10 cellular contexts compared by ENCODE assay signal in genomic region chr11:7572001-7572712, GRCh38. TPM values are rescaled to one million over a fixed set of nuclear protein-coding genes. Genes with fewer than 3 reads are reported as not detected.
DNase-seq lines count a peak whose midpoint lies in the region; ATAC-seq and TF ChIP-seq lines count a peak whose summit lies in the region.
"Had no signal": no experiment of that assay in that cellular context is flagged by ENCODE, and none has a peak within 500 bp of the region (broad histone marks: within the 10 kb centered on the region; RNA-seq: fewer than 3 reads in every experiment).

No MANE protein-coding gene starts in this region.

- CTCF ChIA-PET in Caco-2 (lab: Charles Lee): interaction anchor here (0.9 to 2.3 kb wide), 19 partner anchors 23 to 474 kb away, joined by 3 to 31 read pairs (median 5); no protein-coding TSS in a partner anchor
- CTCF ChIA-PET in activated naive CD4-positive, alpha-beta T cell treated with anti-CD3 and anti-CD28 coated beads for 36 hours (lab: Charles Lee): interaction anchor here (0.7 to 2.4 kb wide), 11 partner anchors 10 to 123 kb away, joined by 3 to 12 read pairs (median 6); no protein-coding TSS in a partner anchor

- H3K9me3 Mint-ChIP-seq in Caco-2 (ENCODE audit: unreplicated experiment) (no peaks in the 10 kb centered on the region), osteocyte (ENCODE audit: unreplicated experiment) (no peaks in the 10 kb centered on the region)
- peaks cover 2% of the 10 kb centered on the region for H3K9me3 Mint-ChIP-seq in activated naive CD4-positive, alpha-beta T cell treated with anti-CD3 and anti-CD28 coated beads for 36 hours

- peaks cover 7% of the 10 kb centered on the region for H3K36me3 Mint-ChIP-seq in Caco-2 (ENCODE audit: insufficient read depth, unreplicated experiment)
- H3K36me3 Mint-ChIP-seq in osteocyte (ENCODE audit: unreplicated experiment): no peaks in the 10 kb centered on the region
- H3K36me3 Mint-ChIP-seq in activated naive CD4-positive, alpha-beta T cell treated with anti-CD3 and anti-CD28 coated beads for 36 hours (ENCODE audit: low read depth): peaks cover 15% of the 10 kb centered on the region

- peaks cover 56% of the 10 kb centered on the region for H3K4me1 ChIP-seq in Caco-2

- peaks cover 54% of the 10 kb centered on the region for H3K4me1 Mint-ChIP-seq in Caco-2 (ENCODE audit: low read depth, unreplicated experiment)
- peaks cover 55% of the 10 kb centered on the region for H3K4me1 Mint-ChIP-seq in osteocyte (ENCODE audit: unreplicated experiment)
- H3K4me1 Mint-ChIP-seq in activated naive CD4-positive, alpha-beta T cell treated with anti-CD3 and anti-CD28 coated beads for 36 hours (ENCODE audit: low read depth): peaks cover 25% of the 10 kb centered on the region

- BruUV-seq in Caco-2 (replicated peaks; lab: Mats Ljungman, UMichigan): no TSS peak

- no peaks in the 10 kb centered on the region for H3K27me3 ChIP-seq in Caco-2 (replicated peaks; ENCODE audit: control insufficient read depth, insufficient read depth, low read length)
- H3K27me3 ChIP-seq: adrenal gland had no signal

- TF ChIP-seq CTCF in Caco-2 (IDR thresholded peaks at IDR 0.05; ENCODE audit: insufficient read depth in 1 of 2, low read depth in 1 of 2, low read length in 1 of 2, severe bottlenecking in 1 of 2, unreplicated experiment in 1 of 2): peak in 1 of 2 experiments; percentile 29
- no peak for TF ChIP-seq CTCF in osteocyte (IDR thresholded peaks at IDR 0.05)

- DNase-seq in Caco-2 (peak; percentile 57 to 64), NCI-H69 (lab: John Stamatoyannopoulos, UW) (peak; percentile 53), fibroblast of peridontal ligament (ENCODE audit: extremely low read depth) (peak; percentile 33), osteocyte (ENCODE audit: extremely low spot score, unreplicated experiment) (no peak), NCI-H1930 (lab: John Stamatoyannopoulos, UW) (no peak)
- no peak for DNase-seq in activated naive CD4-positive, alpha-beta T cell treated with anti-CD3 and anti-CD28 coated beads for 36 hours
- no peak for DNase-seq in stimulated activated CD8-positive, alpha-beta memory T cell treated with anti-CD3 and anti-CD28 coated beads, Interleukin-4, amount 100 ng/mL, for 48 hours

- H3K27ac Mint-ChIP-seq in Caco-2 (ENCODE audit: unreplicated experiment): peak overlapping the region; percentile 90
- peak overlapping the region; percentile 79 for H3K27ac Mint-ChIP-seq in osteocyte (ENCODE audit: unreplicated experiment)
- H3K27ac Mint-ChIP-seq in activated naive CD4-positive, alpha-beta T cell treated with anti-CD3 and anti-CD28 coated beads for 36 hours: no peak overlapping the region

- POLR2A ChIA-PET in Caco-2 (lab: Charles Lee): interaction anchor here (1.0 to 1.5 kb wide), 2 partner anchors 34 to 40 kb away, joined by 3 to 8 read pairs; no protein-coding TSS in a partner anchor

- H3K36me3 ChIP-seq in Caco-2 (ENCODE audit: control insufficient read depth, insufficient read depth, low read length): 0 out of 2 replicates have a peak, but pooled peaks cover 1% of the 10 kb centered on the region
- H3K36me3 ChIP-seq: adrenal gland had no signal

- peak overlapping the region; percentile 30 for H3K4me3 Mint-ChIP-seq in Caco-2 (ENCODE audit: unreplicated experiment)
- no peak overlapping the region for H3K4me3 Mint-ChIP-seq in osteocyte (ENCODE audit: unreplicated experiment)
- H3K4me3 Mint-ChIP-seq in activated naive CD4-positive, alpha-beta T cell treated with anti-CD3 and anti-CD28 coated beads for 36 hours: no peak overlapping the region

- intact Hi-C loops in Caco-2 (cut with micrococcal nuclease; ENCODE audit: unreplicated experiment): loop anchor here (2.0 kb wide), 1 partner anchor 25 kb away; no protein-coding TSS in a partner anchor
- intact Hi-C loops in activated naive CD4-positive, alpha-beta T cell treated with anti-CD3 and anti-CD28 coated beads for 36 hours (cut with micrococcal nuclease): no loop called here

- no peak overlapping the region for H3K4me3 ChIP-seq in Caco-2 (ENCODE audit: low read depth, low read length)
- H3K4me3 ChIP-seq: adrenal gland; BLaER1 treated with 17β-estradiol and CSF1 and Interleukin-3, amounts not matched to agents 10 nM and 100 nM had no signal

- ATAC-seq in GM21360 (IDR thresholded peaks at IDR 0.05; ENCODE audit: unreplicated experiment): no peak

- H3K27me3 Mint-ChIP-seq in Caco-2 (ENCODE audit: insufficient read depth, unreplicated experiment) (no peaks in the 10 kb centered on the region), osteocyte (ENCODE audit: unreplicated experiment) (no peaks in the 10 kb centered on the region)
- no peaks in the 10 kb centered on the region for H3K27me3 Mint-ChIP-seq in activated naive CD4-positive, alpha-beta T cell treated with anti-CD3 and anti-CD28 coated beads for 36 hours (ENCODE audit: low read depth)

- no peaks in the 10 kb centered on the region for H3K9me3 ChIP-seq in Caco-2
- H3K9me3 ChIP-seq: adrenal gland had no signal

RNA-seq across cellular contexts. Expression of gene PPFIBP2, which starts 58.4 kb away (rescaled TPM):
- total RNA-seq in Caco-2 (2022): 72.5 and 79.8 TPM in 2 replicates
- total RNA-seq in osteocyte: 72.6 and 74.1 TPM in 2 replicates
- total RNA-seq in activated naive CD4-positive, alpha-beta T cell treated with anti-CD3 and anti-CD28 coated beads for 36 hours: 10 to 100 TPM; 22.2 to 26.1 TPM

Comparison
In these comparisons a context has a peak if more than half of its experiments do, and no peak if none do; other contexts are left out.
1. DNase-seq: peak in Caco-2 (2 of 2), NCI-H69 (single experiment) and fibroblast of peridontal ligament (single experiment); none in osteocyte (single experiment), NCI-H1930 (0 of 2), activated naive CD4-positive, alpha-beta T cell treated with anti-CD3 and anti-CD28 coated beads for 36 hours (single experiment) and stimulated activated CD8-positive, alpha-beta memory T cell treated with anti-CD3 and anti-CD28 coated beads, Interleukin-4, amount 100 ng/mL, for 48 hours (single experiment).